8 cellular contexts compared by ENCODE assay signal in the genomic region with DNA sequence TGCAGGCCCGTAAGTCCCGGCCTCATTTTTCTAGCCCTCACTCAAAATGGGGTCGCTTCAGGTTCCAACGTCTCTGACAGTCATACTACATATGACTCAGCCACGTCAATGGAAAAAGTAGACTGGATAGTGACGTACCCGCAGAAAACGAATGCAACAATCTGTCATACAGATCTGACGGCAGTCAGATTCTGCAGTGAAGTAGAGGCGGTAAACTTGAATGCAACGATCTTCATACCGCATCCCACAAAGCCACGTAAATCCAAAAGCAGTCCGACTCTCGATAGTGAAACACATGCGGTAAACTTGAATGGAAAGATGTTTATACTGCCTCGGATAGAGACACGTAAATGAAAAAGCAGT. TPM values are rescaled to one million over a fixed set of nuclear protein-coding genes. Genes with fewer than 3 reads are reported as not detected.
DNase-seq lines count a peak whose midpoint lies in the region; TF ChIP-seq lines count a peak whose summit lies in the region.

No MANE protein-coding gene starts in this region.

- intact Hi-C loops in lower leg skin (cut with DNase I; ENCODE audit: low total_unique reads) = no loop called here

- peak; percentile 88 for DNase-seq in DMS53 (lab: John Stamatoyannopoulos, UW)
- DNase-seq in H7 = peak; percentile 22
- peak; percentile 55 to 73 for DNase-seq in NCI-H2081 (lab: John Stamatoyannopoulos, UW)
- peak in 3 of 4 experiments; percentile 14 to 56 (median 37) for DNase-seq in activated CD4-positive, CD25-positive, alpha-beta regulatory T cell (lab: John Stamatoyannopoulos, UW)
- peak; percentile 28 for DNase-seq in cerebellum (ENCODE audit: low spot score)
- peak in 1 of 2 donors; percentile 65 for DNase-seq in lower leg skin (ENCODE audit: low spot score in 2 of 2)
- DNase-seq in stimulated activated CD8-positive, alpha-beta memory T cell treated with anti-CD3 and anti-CD28 coated beads, Interleukin-12 subunit alpha, Interleukin-12 subunit beta, amount 100 ng/mL, for 4 hours (ENCODE audit: low read depth) = peak; percentile 56
- no peak for DNase-seq in GM19238 (ENCODE audit: insufficient read length, low spot score)

- H3K36me3 ChIP-seq in H7 (replicated peaks; ENCODE audit: control insufficient read depth, insufficient read depth, low read length) = no peaks in the 10 kb centered on the region

- WGBS in lower leg skin, 2 donors = 24 to 36% methylated on average over 18 of the region's 18 CpGs

- H3K27me3 ChIP-seq in H7 (ENCODE audit: control insufficient read depth, insufficient read depth, low read length) = peaks cover 1% of the 10 kb centered on the region; the same call in 1 of the 2 replicates

- TF ChIP-seq POLR2A in lower leg skin (IDR thresholded peaks at IDR 0.05) = no peak

- no peak for TF ChIP-seq CTCF in lower leg skin (IDR thresholded peaks at IDR 0.05)

- H3K4me3 ChIP-seq in H7 (ENCODE audit: insufficient read depth, low read depth, low read length) (peak overlapping the region; percentile 54), lower leg skin (ENCODE audit: low read depth, poor library complexity, severe bottlenecking) (peak overlapping the region; percentile 41)

RNA-seq across cellular contexts. Expression of a gene that starts 38.4 kb away (rescaled TPM):
- 20.3 and 43.0 TPM in 2 replicates for total RNA-seq in H7 (2014; rRNA removed; shearing (Covaris generic))
- total RNA-seq in cerebellum (5.1 TPM), lower leg skin (10 to 100 TPM; 30.3 to 50.6 (median 43.7) TPM)
